In genomic region chr17:48647103-48647963, GRCh38 we compare ENCODE assay signal across 8 cellular contexts. TPM values are rescaled to one million over a fixed set of nuclear protein-coding genes. Genes with fewer than 3 reads are reported as not detected.
DNase-seq lines count a peak whose midpoint lies in the region; ATAC-seq and TF ChIP-seq lines count a peak whose summit lies in the region.

No MANE protein-coding gene starts in this region.

- no peaks in the 10 kb centered on the region for H3K4me1 Mint-ChIP-seq in glutamatergic neuron (ENCODE audit: low read depth, unreplicated experiment)
- peaks cover 25% of the 10 kb centered on the region for H3K4me1 Mint-ChIP-seq in stimulated activated effector memory CD8-positive, alpha-beta T cell treated with anti-CD3 and anti-CD28 coated beads, Interleukin-12 subunit alpha, Interleukin-12 subunit beta, amount 100 ng/mL, for 72 hours

- peak; percentile 5 for ATAC-seq in stimulated activated effector memory CD8-positive, alpha-beta T cell treated with anti-CD3 and anti-CD28 coated beads, Interleukin-12 subunit alpha, Interleukin-12 subunit beta, amount 100 ng/mL, for 72 hours

- intact Hi-C loops in head of caudate nucleus (cut with DNase I), result no loop called here

- no peak overlapping the region for H3K27ac Mint-ChIP-seq in glutamatergic neuron (ENCODE audit: unreplicated experiment)
- peak overlapping the region; percentile 15 for H3K27ac Mint-ChIP-seq in stimulated activated effector memory CD8-positive, alpha-beta T cell treated with anti-CD3 and anti-CD28 coated beads, Interleukin-12 subunit alpha, Interleukin-12 subunit beta, amount 100 ng/mL, for 72 hours

- TF ChIP-seq CTCF in glutamatergic neuron (IDR thresholded peaks at IDR 0.05; ENCODE audit: partially characterized antibody, unreplicated experiment), result no peak

- H3K4me3 Mint-ChIP-seq in glutamatergic neuron (ENCODE audit: unreplicated experiment), result peak overlapping the region; percentile 10
- H3K4me3 Mint-ChIP-seq in stimulated activated effector memory CD8-positive, alpha-beta T cell treated with anti-CD3 and anti-CD28 coated beads, Interleukin-12 subunit alpha, Interleukin-12 subunit beta, amount 100 ng/mL, for 72 hours, result peak overlapping the region; percentile 67

- H3K36me3 Mint-ChIP-seq in glutamatergic neuron (ENCODE audit: unreplicated experiment), result no peaks in the 10 kb centered on the region
- no peaks in the 10 kb centered on the region for H3K36me3 Mint-ChIP-seq in stimulated activated effector memory CD8-positive, alpha-beta T cell treated with anti-CD3 and anti-CD28 coated beads, Interleukin-12 subunit alpha, Interleukin-12 subunit beta, amount 100 ng/mL, for 72 hours

- DNase-seq in NOMO-1 (lab: John Stamatoyannopoulos, UW; ENCODE audit: unreplicated experiment in 2 of 2) (peak; percentile 10 to 51), NOMO-1 treated with DMSO at 0.1 percent for 48 hours (lab: John Stamatoyannopoulos, UW; ENCODE audit: unreplicated experiment) (no peak), RKO (ENCODE audit: low spot score) (peak; percentile 48), glutamatergic neuron (peak; percentile 45), kidney glomerular epithelial cell (lab: John Stamatoyannopoulos, UW) (no peak), head of caudate nucleus (no peak), DMS 273 (lab: John Stamatoyannopoulos, UW; ENCODE audit: unreplicated experiment) (no peak)
- no peak for DNase-seq in stimulated activated effector memory CD8-positive, alpha-beta T cell treated with anti-CD3 and anti-CD28 coated beads, Interleukin-12 subunit alpha, Interleukin-12 subunit beta, amount 100 ng/mL, for 72 hours (ENCODE audit: low spot score in 2 of 2)

- H3K9me3 Mint-ChIP-seq in glutamatergic neuron (ENCODE audit: unreplicated experiment), result peaks cover 11% of the 10 kb centered on the region
- no peaks in the 10 kb centered on the region for H3K9me3 Mint-ChIP-seq in stimulated activated effector memory CD8-positive, alpha-beta T cell treated with anti-CD3 and anti-CD28 coated beads, Interleukin-12 subunit alpha, Interleukin-12 subunit beta, amount 100 ng/mL, for 72 hours

- peaks cover 39% of the 10 kb centered on the region for H3K27me3 Mint-ChIP-seq in glutamatergic neuron (ENCODE audit: unreplicated experiment)

RNA-seq across cellular contexts. Expression of gene HOXB9, which starts 21.2 kb away (rescaled TPM):
- total RNA-seq in glutamatergic neuron (ENCODE audit: unreplicated experiment), result not detected

RNA-seq across cellular contexts. Expression of gene HOXB8, which starts 32.2 kb away (rescaled TPM):
- not detected for total RNA-seq in glutamatergic neuron (ENCODE audit: unreplicated experiment)

RNA-seq across cellular contexts. Expression of gene HOXB7, which starts 36.5 kb away (rescaled TPM):
- 0.64 TPM for total RNA-seq in glutamatergic neuron (ENCODE audit: unreplicated experiment)

RNA-seq across cellular contexts. Expression of gene HOXB6, which starts 42.5 kb away (rescaled TPM):
- total RNA-seq in glutamatergic neuron (ENCODE audit: unreplicated experiment), result not detected

RNA-seq across cellular contexts. Expression of gene HOXB5, which starts 53.8 kb away (rescaled TPM):
- total RNA-seq in glutamatergic neuron (ENCODE audit: unreplicated experiment), result not detected

Comparison
In these comparisons a context has a peak if more than half of its experiments do, and no peak if none do; other contexts are left out.
1. DNase-seq: peak in NOMO-1 (2 of 2), RKO (single experiment) and glutamatergic neuron (single experiment); none in NOMO-1 treated with DMSO at 0.1 percent for 48 hours (single experiment), stimulated activated effector memory CD8-positive, alpha-beta T cell treated with anti-CD3 and anti-CD28 coated beads, Interleukin-12 subunit alpha, Interleukin-12 subunit beta, amount 100 ng/mL, for 72 hours (0 of 2), kidney glomerular epithelial cell (single experiment), head of caudate nucleus (0 of 42) and DMS 273 (single experiment).